9 cellular contexts compared by ENCODE assay signal in genomic region chr15:52466134-52466701, GRCh38.
A peak's percentile ranks its signal among the peaks of the same experiment; 100 is the strongest.
DNase-seq lines count a peak whose midpoint lies in the region; ATAC-seq and TF ChIP-seq lines count a peak whose summit lies in the region.
"Had no signal": no experiment of that assay in that cellular context is flagged by ENCODE, and none has a peak within 500 bp of the region (broad histone marks: within the 10 kb centered on the region; RNA-seq: fewer than 3 reads in every experiment).

No MANE protein-coding gene starts in this region.

- H3K27me3 ChIP-seq in lung (ENCODE audit: control insufficient read depth, insufficient read depth): no peaks in the 10 kb centered on the region
- H3K27me3 ChIP-seq: body of pancreas had no signal

- DNase-seq in CD1c-positive myeloid dendritic cell (ENCODE audit: extremely low spot score) (peak; percentile 93), lung (ENCODE audit: low spot score) (no peak), osteocyte (ENCODE audit: extremely low spot score, unreplicated experiment) (no peak), middle frontal gyrus (ENCODE audit: extremely low spot score, low spot score) (no peak), HUDEP-2 (lab: John Stamatoyannopoulos, UW; ENCODE audit: unreplicated experiment in 76 of 76) (no peak)
- DNase-seq in activated CD4-positive, alpha-beta memory T cell treated with anti-CD3 and anti-CD28 coated beads for 36 hours: peak; percentile 84

- no peak overlapping the region for H3K4me3 ChIP-seq in lung
- H3K4me3 ChIP-seq: body of pancreas had no signal

- H3K27me3 Mint-ChIP-seq in activated CD4-positive, alpha-beta memory T cell treated with anti-CD3 and anti-CD28 coated beads for 36 hours: no peaks in the 10 kb centered on the region
- no peaks in the 10 kb centered on the region for H3K27me3 Mint-ChIP-seq in osteocyte (ENCODE audit: unreplicated experiment)

- peaks cover 6% of the 10 kb centered on the region for H3K36me3 Mint-ChIP-seq in activated CD4-positive, alpha-beta memory T cell treated with anti-CD3 and anti-CD28 coated beads for 36 hours
- peaks cover 6% of the 10 kb centered on the region for H3K36me3 Mint-ChIP-seq in osteocyte (ENCODE audit: unreplicated experiment)

- H3K27ac Mint-ChIP-seq in activated CD4-positive, alpha-beta memory T cell treated with anti-CD3 and anti-CD28 coated beads for 36 hours: peak overlapping the region; percentile 73
- H3K27ac Mint-ChIP-seq in osteocyte (ENCODE audit: unreplicated experiment): no peak overlapping the region

- WGBS in lung, 2 donors: 66 to 67% methylated on average over 2 of the region's 2 CpGs

- peaks cover 14% of the 10 kb centered on the region for H3K9me3 Mint-ChIP-seq in activated CD4-positive, alpha-beta memory T cell treated with anti-CD3 and anti-CD28 coated beads for 36 hours
- peaks cover 11% of the 10 kb centered on the region for H3K9me3 Mint-ChIP-seq in osteocyte (ENCODE audit: unreplicated experiment)

- ATAC-seq in GM19328 (IDR thresholded peaks at IDR 0.05; ENCODE audit: unreplicated experiment) (peak; percentile 96), HG03175 (IDR thresholded peaks at IDR 0.05; ENCODE audit: unreplicated experiment) (peak; percentile 95), lung (ENCODE audit: insufficient read depth, low FRiP score) (peak; percentile 75)
- ATAC-seq: body of pancreas had no signal

- POLR2A ChIA-PET in activated CD4-positive, alpha-beta memory T cell treated with anti-CD3 and anti-CD28 coated beads for 36 hours (lab: Charles Lee): interaction anchor here (1.3 to 1.7 kb wide), 6 partner anchors 14 to 103 kb away, joined by 3 to 5 read pairs (median 4); partner anchors contain the start of gene ARPP19

- TF ChIP-seq CTCF in lung (IDR thresholded peaks at IDR 0.05; ENCODE audit: control extremely low read depth, extremely low read depth): no peak
- TF ChIP-seq CTCF in osteocyte (IDR thresholded peaks at IDR 0.05): no peak

- CTCF ChIA-PET in activated CD4-positive, alpha-beta memory T cell treated with anti-CD3 and anti-CD28 coated beads for 36 hours (lab: Charles Lee): interaction anchor here (1.1 to 2.5 kb wide), 11 partner anchors 12 to 193 kb away, joined by 3 to 13 read pairs (median 5); partner anchors contain the start of gene MYO5A

- peaks cover 46% of the 10 kb centered on the region for H3K4me1 Mint-ChIP-seq in activated CD4-positive, alpha-beta memory T cell treated with anti-CD3 and anti-CD28 coated beads for 36 hours (ENCODE audit: low read depth)
- H3K4me1 Mint-ChIP-seq in osteocyte (ENCODE audit: unreplicated experiment): peaks cover 10% of the 10 kb centered on the region

- no peak overlapping the region for H3K4me3 Mint-ChIP-seq in activated CD4-positive, alpha-beta memory T cell treated with anti-CD3 and anti-CD28 coated beads for 36 hours
- no peak overlapping the region for H3K4me3 Mint-ChIP-seq in osteocyte (ENCODE audit: unreplicated experiment)

- H3K4me1 ChIP-seq in lung (ENCODE audit: control insufficient read depth in 2 of 2, insufficient read depth in 2 of 2, low read length in 2 of 2): peaks cover 1 to 14% of the 10 kb centered on the region in 2 donors
- H3K4me1 ChIP-seq: body of pancreas had no signal

- no peaks in the 10 kb centered on the region for H3K36me3 ChIP-seq in lung (ENCODE audit: control insufficient read depth in 2 of 2, insufficient read depth in 2 of 2, low read length in 2 of 2)

- intact Hi-C loops in activated CD4-positive, alpha-beta memory T cell treated with anti-CD3 and anti-CD28 coated beads for 36 hours (cut with micrococcal nuclease): loop anchor here (10.0 kb wide), 1 partner anchor 451 kb away; the partner anchor contains the start of gene MAPK6

- H3K27ac ChIP-seq in lung (ENCODE audit: low read depth in 1 of 2, low read length in 1 of 2): no peak overlapping the region
- H3K27ac ChIP-seq: body of pancreas had no signal

- H3K9me3 ChIP-seq in lung (ENCODE audit: control insufficient read depth in 2 of 2, insufficient read depth in 1 of 2, low read length in 1 of 2): peaks cover 0 to 2% of the 10 kb centered on the region in 2 donors
- H3K9me3 ChIP-seq: body of pancreas had no signal

Comparison
In these comparisons a context has a peak if more than half of its experiments do, and no peak if none do; other contexts are left out.
1. DNase-seq: peak in CD1c-positive myeloid dendritic cell (single experiment) and activated CD4-positive, alpha-beta memory T cell treated with anti-CD3 and anti-CD28 coated beads for 36 hours (single experiment); none in lung (single experiment), osteocyte (single experiment), middle frontal gyrus (single experiment) and HUDEP-2 (0 of 76).
2. Peak in every context shown above with its lines, with median percentiles within 50 percentile points of each other: ATAC-seq.